12 cellular contexts compared by ENCODE assay signal in the genomic region with DNA sequence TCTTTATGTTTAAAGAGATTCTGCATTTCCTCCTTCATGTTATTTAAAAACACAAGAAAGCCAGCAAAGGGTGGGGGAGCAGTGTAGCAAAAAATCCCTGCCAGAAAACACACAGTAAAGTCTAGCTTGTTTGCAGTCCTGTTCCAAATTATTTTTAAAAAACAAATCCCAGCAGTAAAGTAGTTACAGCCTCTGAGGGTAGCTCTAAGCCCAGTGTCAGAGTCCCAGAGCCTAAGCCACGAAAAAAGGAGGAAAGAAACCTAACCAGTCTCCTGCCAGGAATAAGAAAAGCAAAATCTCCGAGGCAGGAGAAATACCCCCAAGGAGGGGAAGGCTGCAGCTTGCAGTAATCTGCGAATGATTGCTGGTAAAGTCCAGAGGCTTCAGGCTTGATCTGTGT.
DNase-seq lines count a peak whose midpoint lies in the region; ATAC-seq, FAIRE-seq and TF ChIP-seq lines count a peak whose summit lies in the region.
"Had no signal": no experiment of that assay in that cellular context is flagged by ENCODE, and none has a peak within 500 bp of the region (broad histone marks: within the 10 kb centered on the region; RNA-seq: fewer than 3 reads in every experiment).

No MANE protein-coding gene starts in this region.

- DNase-seq in cardiac muscle cell (ENCODE audit: low read depth in 1 of 2, low spot score in 1 of 2) (peak in 1 of 2 donors; percentile 38), osteoblast (ENCODE audit: insufficient read length, low spot score, missing footprints) (no peak), pancreas (no peak)
- DNase-seq: activated T-cell treated with anti-CD3 and anti-CD28 coated beads, Interleukin-2, amount 50 U/mL, for 48 hours; small intestine; stimulated activated CD8-positive, alpha-beta memory T cell treated with anti-CD3 and anti-CD28 coated beads, Interleukin-4, amount 100 ng/mL, for 48 hours had no signal

- H3K36me3 ChIP-seq in cardiac muscle cell (no peaks in the 10 kb centered on the region), osteoblast (ENCODE audit: insufficient read depth, low read length) (no peaks in the 10 kb centered on the region), urinary bladder (ENCODE audit: insufficient read depth) (no peaks in the 10 kb centered on the region), pancreas (no peaks in the 10 kb centered on the region)

- H3K4me1 ChIP-seq in cardiac muscle cell (ENCODE audit: low read depth): peaks cover 12% of the 10 kb centered on the region
- H3K4me1 ChIP-seq in osteoblast (ENCODE audit: insufficient read depth, low read length): peaks cover 27% of the 10 kb centered on the region
- no peaks in the 10 kb centered on the region for H3K4me1 ChIP-seq in urinary bladder (ENCODE audit: insufficient read depth)
- H3K4me1 ChIP-seq in pancreas: no peaks in the 10 kb centered on the region

- H3K4me1 Mint-ChIP-seq in brain: peaks cover 50% of the 10 kb centered on the region

- H3K4me3 Mint-ChIP-seq in brain: peak overlapping the region; percentile 29 to 77 (median 71)
- H3K4me3 Mint-ChIP-seq: dendritic cell treated with granulocyte-macrophage colony-stimulating factor and Interleukin-4, amounts not matched to agents 40 ng/mL and 50 ng/mL, for 4 days had no signal

- H3K4me3 ChIP-seq in cardiac muscle cell (no peak overlapping the region), osteoblast (ENCODE audit: insufficient read depth, low read length) (no peak overlapping the region), urinary bladder (ENCODE audit: low read depth, low read length) (no peak overlapping the region), pancreas (no peak overlapping the region)

- H3K79me2 ChIP-seq in osteoblast (ENCODE audit: insufficient read depth, low read length): no peaks in the 10 kb centered on the region

- no peaks in the 10 kb centered on the region for H3K27me3 ChIP-seq in cardiac muscle cell
- no peaks in the 10 kb centered on the region for H3K27me3 ChIP-seq in osteoblast (ENCODE audit: insufficient read depth, low read length)
- peaks cover 0 to 12% (median 1%) of the 10 kb centered on the region in 4 donors for H3K27me3 ChIP-seq in pancreas

- H3K27me3 Mint-ChIP-seq in brain: no peaks in the 10 kb centered on the region
- H3K27me3 Mint-ChIP-seq: dendritic cell treated with granulocyte-macrophage colony-stimulating factor and Interleukin-4, amounts not matched to agents 40 ng/mL and 50 ng/mL, for 4 days had no signal

- H3K27ac ChIP-seq in cardiac muscle cell (peak overlapping the region; percentile 16), osteoblast (ENCODE audit: low read depth, low read length) (peak overlapping the region; percentile 15), urinary bladder (ENCODE audit: low read depth) (peak overlapping the region; percentile 86), pancreas (no peak overlapping the region)

- H3K36me3 Mint-ChIP-seq in brain: no peaks in the 10 kb centered on the region

- peak overlapping the region; percentile 64 for H2AFZ ChIP-seq in osteoblast (ENCODE audit: low read length)

- TF ChIP-seq CTCF in brain (conservative IDR thresholded peaks at IDR 0.05) (no peak), cardiac muscle cell (IDR thresholded peaks at IDR 0.05; ENCODE audit: low read depth, low read length) (no peak), osteoblast (IDR thresholded peaks at IDR 0.05; ENCODE audit: extremely low read depth, low read depth, low read length) (no peak), pancreas (IDR thresholded peaks at IDR 0.05) (no peak)

- H4K20me1 ChIP-seq in osteoblast (ENCODE audit: insufficient read depth, low read length): no peaks in the 10 kb centered on the region

- peak overlapping the region; percentile 16 for H3K4me2 ChIP-seq in osteoblast (ENCODE audit: insufficient read depth, low read length)

- ATAC-seq in GM18511 (IDR thresholded peaks at IDR 0.05; ENCODE audit: unreplicated experiment): no peak
- no peak for ATAC-seq in pancreas
- ATAC-seq in HG03135 (IDR thresholded peaks at IDR 0.05; ENCODE audit: unreplicated experiment): no peak

- WGBS in urinary bladder: 15% methylated on average over 3 of the region's 3 CpGs
- 36 to 45% methylated on average over 3 of the region's 3 CpGs for WGBS in pancreas, 2 donors

- no peak for FAIRE-seq in pancreas (lab: Jason Lieb, UNC)
- FAIRE-seq: islet of Langerhans, small intestine had no signal

- no peaks in the 10 kb centered on the region for H3K9me3 ChIP-seq in cardiac muscle cell (ENCODE audit: low read depth)
- no peaks in the 10 kb centered on the region for H3K9me3 ChIP-seq in osteoblast (ENCODE audit: low read depth, low read length)
- no peaks in the 10 kb centered on the region for H3K9me3 ChIP-seq in pancreas

- intact Hi-C loops in pancreas (cut with DNase I): no loop called here

- H3K9me3 Mint-ChIP-seq in brain: peaks cover 0 to 13% (median 7%) of the 10 kb centered on the region in 5 experiments
- H3K9me3 Mint-ChIP-seq: dendritic cell treated with granulocyte-macrophage colony-stimulating factor and Interleukin-4, amounts not matched to agents 40 ng/mL and 50 ng/mL, for 4 days had no signal

- H3K27ac Mint-ChIP-seq in brain: peak overlapping the region; percentile 78 to 94 (median 88)
- H3K27ac Mint-ChIP-seq: dendritic cell treated with granulocyte-macrophage colony-stimulating factor and Interleukin-4, amounts not matched to agents 40 ng/mL and 50 ng/mL, for 4 days had no signal

Comparison
In these comparisons a context has a peak if more than half of its experiments do, and no peak if none do; other contexts are left out.
1. H3K27ac ChIP-seq: peak in cardiac muscle cell (single experiment), osteoblast (single experiment) and urinary bladder (single experiment); none in pancreas (0 of 4).